ENCODE assay signal across 25 cellular contexts in genomic region chr2:138579556-138579955, GRCh38.
DNase-seq lines count a peak whose midpoint lies in the region; ATAC-seq and TF ChIP-seq lines count a peak whose summit lies in the region.
"Had no signal": no experiment of that assay in that cellular context is flagged by ENCODE, and none has a peak within 500 bp of the region (broad histone marks: within the 10 kb centered on the region; RNA-seq: fewer than 3 reads in every experiment).

No MANE protein-coding gene starts in this region.

- peaks cover 9 to 35% of the 10 kb centered on the region in 2 donors for H3K36me3 Mint-ChIP-seq in activated T-cell treated with anti-CD3 and anti-CD28 coated beads, Interleukin-2, amount 50 U/mL, for 72 hours (ENCODE audit: insufficient read depth in 2 of 2)
- H3K36me3 Mint-ChIP-seq in activated T-cell treated with anti-CD3 and anti-CD28 coated beads, Interleukin-2, amount 50 U/mL, for 4 hours (ENCODE audit: insufficient read depth) = peaks cover 53% of the 10 kb centered on the region
- H3K36me3 Mint-ChIP-seq in progenitor cell of endocrine pancreas (ENCODE audit: insufficient read depth) (peaks cover 62% of the 10 kb centered on the region), mesothelial cell of epicardium (peaks cover 85% of the 10 kb centered on the region)

- H3K27me3 ChIP-seq in adipocyte (replicated peaks; ENCODE audit: control insufficient read depth, insufficient read depth, low read length) = no peaks in the 10 kb centered on the region
- H3K27me3 ChIP-seq: BE2C, BLaER1 had no signal

- peak overlapping the region; percentile 83 for H3K27ac Mint-ChIP-seq in activated T-cell treated with anti-CD3 and anti-CD28 coated beads, Interleukin-2, amount 50 U/mL, for 72 hours
- H3K27ac Mint-ChIP-seq in progenitor cell of endocrine pancreas (peak overlapping the region; percentile 58), mesothelial cell of epicardium (no peak overlapping the region)
- H3K27ac Mint-ChIP-seq: CD4-positive, alpha-beta memory T cell; CD4-positive, CD25-positive, alpha-beta regulatory T cell had no signal

- H3K9me3 ChIP-seq in adipocyte (ENCODE audit: control insufficient read depth, low read length) = peaks cover 22% of the 10 kb centered on the region
- H3K9me3 ChIP-seq: BE2C, BLaER1 had no signal

- no peak overlapping the region for H3K9ac ChIP-seq in adipocyte (ENCODE audit: low read length)
- H3K9ac ChIP-seq: BLaER1 had no signal

- no peak for ATAC-seq in activated T-cell treated with anti-CD3 and anti-CD28 coated beads, Interleukin-2, amount 50 U/mL, for 72 hours (replicated peaks in 1 of 2)
- no peak for ATAC-seq in activated T-cell treated with anti-CD3 and anti-CD28 coated beads, Interleukin-2, amount 50 U/mL, for 4 hours
- no peak for ATAC-seq in HG03175 (IDR thresholded peaks at IDR 0.05; ENCODE audit: unreplicated experiment)
- ATAC-seq: GM12878 had no signal

- H3K4me3 Mint-ChIP-seq in activated T-cell treated with anti-CD3 and anti-CD28 coated beads, Interleukin-2, amount 50 U/mL, for 72 hours = no peak overlapping the region
- H3K4me3 Mint-ChIP-seq in activated T-cell treated with anti-CD3 and anti-CD28 coated beads, Interleukin-2, amount 50 U/mL, for 4 hours = no peak overlapping the region
- H3K4me3 Mint-ChIP-seq in progenitor cell of endocrine pancreas (ENCODE audit: low read depth) (no peak overlapping the region), mesothelial cell of epicardium (no peak overlapping the region)
- H3K4me3 Mint-ChIP-seq: CD14-positive monocyte; CD4-positive, alpha-beta memory T cell; CD4-positive, CD25-positive, alpha-beta regulatory T cell; CD8-positive, alpha-beta memory T cell had no signal

- peaks cover 30% of the 10 kb centered on the region for H3K36me3 ChIP-seq in adipocyte (ENCODE audit: control insufficient read depth, insufficient read depth, low read length, severe bottlenecking)
- H3K36me3 ChIP-seq: BE2C had no signal

- DNase-seq in activated T-cell treated with anti-CD3 and anti-CD28 coated beads, Interleukin-2, amount 50 U/mL, for 72 hours = no peak
- no peak for DNase-seq in activated T-cell treated with anti-CD3 and anti-CD28 coated beads, Interleukin-2, amount 50 U/mL, for 4 hours
- DNase-seq in adipocyte (ENCODE audit: low read depth) (no peak), progenitor cell of endocrine pancreas (ENCODE audit: low spot score, unreplicated experiment) (no peak), T-helper 9 cell (no peak), mesothelial cell of epicardium (ENCODE audit: low spot score in 2 of 2, unreplicated experiment in 2 of 2) (no peak)
- DNase-seq: 8988T; ACHN; BE2C; C1 segment of cervical spinal cord; CD4-positive, alpha-beta memory T cell; CD4-positive, CD25-positive, alpha-beta regulatory T cell; CD8-positive, alpha-beta memory T cell; COR-L47; DMS 273 treated with DMSO at 0.1 percent for 48 hours; DMS153; DMS53; DMS79; DND-41; EL; GDM1 had no signal

- no peaks in the 10 kb centered on the region for H3K27me3 Mint-ChIP-seq in activated T-cell treated with anti-CD3 and anti-CD28 coated beads, Interleukin-2, amount 50 U/mL, for 72 hours (ENCODE audit: low read depth)
- H3K27me3 Mint-ChIP-seq in activated T-cell treated with anti-CD3 and anti-CD28 coated beads, Interleukin-2, amount 50 U/mL, for 4 hours (ENCODE audit: low read depth) = no peaks in the 10 kb centered on the region
- H3K27me3 Mint-ChIP-seq in progenitor cell of endocrine pancreas = no peaks in the 10 kb centered on the region
- H3K27me3 Mint-ChIP-seq in mesothelial cell of epicardium (ENCODE audit: low read depth) = no peaks in the 10 kb centered on the region
- H3K27me3 Mint-ChIP-seq: CD4-positive, alpha-beta memory T cell; CD4-positive, CD25-positive, alpha-beta regulatory T cell; CD8-positive, alpha-beta memory T cell had no signal

- TF ChIP-seq CTCF in progenitor cell of endocrine pancreas (IDR thresholded peaks at IDR 0.05; ENCODE audit: unreplicated experiment) (no peak), mesothelial cell of epicardium (IDR thresholded peaks at IDR 0.05; ENCODE audit: unreplicated experiment) (no peak)

- peak overlapping the region; percentile 27 for H3K4me3 ChIP-seq in adipocyte (ENCODE audit: low read length)
- H3K4me3 ChIP-seq: BLaER1, GM12878 had no signal

- H3K9me3 Mint-ChIP-seq in activated T-cell treated with anti-CD3 and anti-CD28 coated beads, Interleukin-2, amount 50 U/mL, for 72 hours = peaks cover 4 to 5% of the 10 kb centered on the region in 2 donors
- peaks cover 19% of the 10 kb centered on the region for H3K9me3 Mint-ChIP-seq in activated T-cell treated with anti-CD3 and anti-CD28 coated beads, Interleukin-2, amount 50 U/mL, for 4 hours
- peaks cover 24% of the 10 kb centered on the region for H3K9me3 Mint-ChIP-seq in progenitor cell of endocrine pancreas (ENCODE audit: low read depth)
- peaks cover 49% of the 10 kb centered on the region for H3K9me3 Mint-ChIP-seq in mesothelial cell of epicardium

- no peaks in the 10 kb centered on the region for H3K4me1 ChIP-seq in adipocyte (ENCODE audit: control insufficient read depth, insufficient read depth, low read length)
- H3K4me1 ChIP-seq: BE2C, BLaER1 had no signal

- no peaks in the 10 kb centered on the region for H3K4me1 Mint-ChIP-seq in activated T-cell treated with anti-CD3 and anti-CD28 coated beads, Interleukin-2, amount 50 U/mL, for 72 hours (ENCODE audit: low read depth)
- H3K4me1 Mint-ChIP-seq in activated T-cell treated with anti-CD3 and anti-CD28 coated beads, Interleukin-2, amount 50 U/mL, for 4 hours (ENCODE audit: low read depth) = no peaks in the 10 kb centered on the region
- H3K4me1 Mint-ChIP-seq in progenitor cell of endocrine pancreas (ENCODE audit: low read depth) (peaks cover 3% of the 10 kb centered on the region), mesothelial cell of epicardium (no peaks in the 10 kb centered on the region)
- H3K4me1 Mint-ChIP-seq: CD14-positive monocyte; CD8-positive, alpha-beta memory T cell had no signal
